In genomic region chr17:77320046-77320445, GRCh38 we compare ENCODE assay signal across 8 cellular contexts.
A peak's percentile ranks its signal among the peaks of the same experiment; 100 is the strongest.
DNase-seq lines count a peak whose midpoint lies in the region; ATAC-seq and TF ChIP-seq lines count a peak whose summit lies in the region.

No MANE protein-coding gene starts in this region.

- no peak for TF ChIP-seq RAD21 in SK-N-SH (IDR thresholded peaks at IDR 0.05; ENCODE audit: low read length)

- H3K4me1 ChIP-seq in SK-N-SH (ENCODE audit: control insufficient read depth in 1 of 2, insufficient read depth in 2 of 2, low read depth in 1 of 2, low read length in 1 of 2): peaks cover 67 to 76% of the 10 kb centered on the region in 2 experiments
- peaks cover 0 to 58% of the 10 kb centered on the region in 2 donors for H3K4me1 ChIP-seq in right atrium auricular region

- 0 out of 2 replicates have a peak overlapping the region, but pooled peaks have one; percentile 19 for H2AFZ ChIP-seq in SK-N-SH (ENCODE audit: low read depth)

- peak overlapping the region; percentile 62 for H3K9ac ChIP-seq in SK-N-SH

- H3K27ac ChIP-seq in SK-N-SH (ENCODE audit: low read depth in 2 of 2, low read length in 1 of 2) (peak overlapping the region; percentile 48 to 81; a peak in 3 of 4 replicates), right atrium auricular region (peak overlapping the region; percentile 80 to 87), temporal lobe (ENCODE audit: low read depth, low read length) (peak overlapping the region; percentile 59)

- H3K4me3 ChIP-seq in SK-N-SH (ENCODE audit: low read depth in 2 of 2, low read length in 1 of 2): peak overlapping the region; percentile 12 to 53; a peak in 3 of 4 replicates
- peak overlapping the region; percentile 68 for H3K4me3 ChIP-seq in WI38 (ENCODE audit: low read depth, low read length)
- H3K4me3 ChIP-seq in right atrium auricular region: peak overlapping the region; percentile 41 to 51

- TF ChIP-seq CTCF in SK-N-SH (IDR thresholded peaks at IDR 0.05): no peak
- TF ChIP-seq CTCF in WI38 (IDR thresholded peaks at IDR 0.05; ENCODE audit: low read depth, low read length): no peak
- no peak for TF ChIP-seq CTCF in right atrium auricular region (IDR thresholded peaks at IDR 0.05)

- POLR2A ChIA-PET in SK-N-SH (lab: Yijun Ruan, JAX): no interaction called here

- peaks cover 49% of the 10 kb centered on the region for H3K79me2 ChIP-seq in SK-N-SH (ENCODE audit: insufficient read depth)

- no peak for TF ChIP-seq EP300 in SK-N-SH (IDR thresholded peaks at IDR 0.05; ENCODE audit: borderline replicate concordance in 1 of 2, low read depth in 1 of 2, low read length in 1 of 2)

- H3K27me3 ChIP-seq in SK-N-SH (ENCODE audit: insufficient read depth) (no peaks in the 10 kb centered on the region), right atrium auricular region (no peaks in the 10 kb centered on the region)

- peaks cover 50% of the 10 kb centered on the region for H3F3A ChIP-seq in SK-N-SH (replicated peaks; ENCODE audit: insufficient read depth)

- H3K9me3 ChIP-seq in SK-N-SH: no peaks in the 10 kb centered on the region
- no peaks in the 10 kb centered on the region for H3K9me3 ChIP-seq in right atrium auricular region

- H3K4me2 ChIP-seq in SK-N-SH: peak overlapping the region; percentile 76

- H4K20me1 ChIP-seq in SK-N-SH (ENCODE audit: insufficient read depth): no peaks in the 10 kb centered on the region

- ATAC-seq in SK-N-SH treated with all-trans-retinoic acid at 6 μM for 48 hours (no peak), GM21526 (IDR thresholded peaks at IDR 0.05; ENCODE audit: low FRiP score, unreplicated experiment) (no peak), GM18520 (IDR thresholded peaks at IDR 0.05; ENCODE audit: unreplicated experiment) (no peak)

- peak; percentile 44 for DNase-seq in SK-N-SH
- DNase-seq in right atrium auricular region (ENCODE audit: low spot score): no peak
- no peak for DNase-seq in pons (ENCODE audit: low spot score)

- no peaks in the 10 kb centered on the region for H3K9me2 ChIP-seq in SK-N-SH

- 69% methylated on average over 18 of the region's 18 CpGs for WGBS in SK-N-SH (ENCODE audit: low lambda C conversion rate)

- CTCF ChIA-PET in SK-N-SH (lab: Yijun Ruan, JAX): interaction anchor here (4.5 kb wide), 1 partner anchor 12 kb away, joined by 24 read pairs; no protein-coding TSS in a partner anchor

- H3K36me3 ChIP-seq in SK-N-SH (replicated peaks in 1 of 2; ENCODE audit: control insufficient read depth in 1 of 2, insufficient read depth in 2 of 2, low read length in 1 of 2) (no peaks in the 10 kb centered on the region), right atrium auricular region (no peaks in the 10 kb centered on the region)

TF ChIP-seq in SK-N-SH, 30 proteins besides CTCF, POLR2A, EP300 and RAD21:
- TF ChIP-seq TAF1 (IDR thresholded peaks at IDR 0.05; ENCODE audit: borderline replicate concordance, low read depth, low read length) (no peak), GABPA (IDR thresholded peaks at IDR 0.05; ENCODE audit: low read depth) (no peak), MAX (IDR thresholded peaks at IDR 0.05; ENCODE audit: low read depth) (0 out of 2 replicates have a peak, but pooled peaks have one; percentile 33), TCF12 (IDR thresholded peaks at IDR 0.05) (peak; percentile 28; the same call in 1 of the 2 replicates)
TF ChIP-seq in SK-N-SH: peak in this region for 2.

TF ChIP-seq in SK-N-SH treated with all-trans-retinoic acid at 6 μM for 48 hours, 23 proteins besides CTCF, POLR2A, EP300 and RAD21:
- TF ChIP-seq CSDC2 (CRISPR knock-in tag; IDR thresholded peaks at IDR 0.05) (no peak), GLIS3 (CRISPR knock-in tag; IDR thresholded peaks at IDR 0.05) (no peak)
